ENCODE assay signal across 20 cellular contexts in genomic region chr18:60075477-60075876, GRCh38.
"Had no signal": no experiment of that assay in that cellular context is flagged by ENCODE, and none has a peak within 500 bp of the region (broad histone marks: within the 10 kb centered on the region; RNA-seq: fewer than 3 reads in every experiment).

No MANE protein-coding gene starts in this region.

- H3K4me3 Mint-ChIP-seq: activated CD4-positive, alpha-beta T cell treated with anti-CD3 and anti-CD28 coated beads, Interleukin-2, amount 10 ng/mL, durations not matched to agents 24 days and 14 days; activated CD8-positive, alpha-beta T cell treated with anti-CD3 and anti-CD28 coated beads, Interleukin-2, amount 10 ng/mL, durations not matched to agents 7 days and 5 days; activated naive CD4-positive, alpha-beta T cell treated with anti-CD3 and anti-CD28 coated beads, Interleukin-2, amount 10 ng/mL, durations not matched to agents 7 days and 5 days; activated naive CD8-positive, alpha-beta T cell treated with anti-CD3 and anti-CD28 coated beads, Interleukin-2, amount 50 U/mL, for 24 hours; brain; stimulated activated naive CD8-positive, alpha-beta T cell treated with anti-CD3 and anti-CD28 coated beads, Interleukin-15, Interleukin-2, amounts not matched to agents 100 ng/mL and 50 ng/mL, for 24 hours had no signal

- H3K27ac Mint-ChIP-seq: activated CD4-positive, alpha-beta T cell treated with anti-CD3 and anti-CD28 coated beads, Interleukin-2, amount 10 ng/mL, durations not matched to agents 24 days and 14 days; activated CD8-positive, alpha-beta T cell treated with anti-CD3 and anti-CD28 coated beads, Interleukin-2, amount 10 ng/mL, durations not matched to agents 7 days and 5 days; activated naive CD4-positive, alpha-beta T cell treated with anti-CD3 and anti-CD28 coated beads, Interleukin-2, amount 10 ng/mL, durations not matched to agents 7 days and 5 days; activated naive CD8-positive, alpha-beta T cell treated with anti-CD3 and anti-CD28 coated beads, Interleukin-2, amount 50 U/mL, for 24 hours; brain; stimulated activated naive CD8-positive, alpha-beta T cell treated with anti-CD3 and anti-CD28 coated beads, Interleukin-15, Interleukin-2, amounts not matched to agents 100 ng/mL and 50 ng/mL, for 24 hours had no signal

- DNase-seq: activated CD4-positive, alpha-beta T cell treated with anti-CD3 and anti-CD28 coated beads, Interleukin-2, amount 10 ng/mL, durations not matched to agents 24 days and 14 days; activated CD8-positive, alpha-beta T cell treated with anti-CD3 and anti-CD28 coated beads, Interleukin-2, amount 10 ng/mL, durations not matched to agents 7 days and 5 days; activated effector memory CD4-positive, alpha-beta T cell treated with Interleukin-2 at 50 U/mL for 16 hours; activated naive CD4-positive, alpha-beta T cell treated with anti-CD3 and anti-CD28 coated beads, Interleukin-2, amount 10 ng/mL, durations not matched to agents 7 days and 5 days; activated naive CD8-positive, alpha-beta T cell treated with anti-CD3 and anti-CD28 coated beads, Interleukin-2, amount 50 U/mL, for 24 hours; activated T-cell treated with anti-CD3 and anti-CD28 coated beads, Interleukin-2, amount 50 U/mL, for 48 hours; anterior cingulate cortex; central memory CD4-positive, alpha-beta T cell; colonic mucosa; gastrocnemius medialis; heart left ventricle; kidney glomerular epithelial cell; left ventricle myocardium inferior; stimulated activated CD4-positive, alpha-beta T cell treated with anti-CD3 and anti-CD28 coated beads, Interleukin-2, amount 100 ng/mL, for 48 hours; T-helper 9 cell; trophoblast cell had no signal

- H3K9me3 Mint-ChIP-seq: activated naive CD4-positive, alpha-beta T cell treated with anti-CD3 and anti-CD28 coated beads, Interleukin-2, amount 10 ng/mL, durations not matched to agents 7 days and 5 days had no signal

- H3K36me3 ChIP-seq: colonic mucosa, gastrocnemius medialis, heart left ventricle, left ventricle myocardium inferior, prostate gland had no signal

- H3K9me3 ChIP-seq: colonic mucosa, gastrocnemius medialis, prostate gland had no signal

- H3K4me3 ChIP-seq: colonic mucosa, gastrocnemius medialis, heart left ventricle, left ventricle myocardium inferior, prostate gland, skin epidermis had no signal

- ATAC-seq: activated CD8-positive, alpha-beta T cell treated with anti-CD3 and anti-CD28 coated beads, Interleukin-2, amount 10 ng/mL, durations not matched to agents 7 days and 5 days; activated naive CD8-positive, alpha-beta T cell treated with anti-CD3 and anti-CD28 coated beads, Interleukin-2, amount 50 U/mL, for 24 hours; gastrocnemius medialis had no signal

- H3K27ac ChIP-seq: colonic mucosa, gastrocnemius medialis, heart left ventricle, left ventricle myocardium inferior, prostate gland, skin epidermis had no signal

- H3K4me1 Mint-ChIP-seq: activated CD4-positive, alpha-beta T cell treated with anti-CD3 and anti-CD28 coated beads, Interleukin-2, amount 10 ng/mL, durations not matched to agents 24 days and 14 days; activated naive CD4-positive, alpha-beta T cell treated with anti-CD3 and anti-CD28 coated beads, Interleukin-2, amount 10 ng/mL, durations not matched to agents 7 days and 5 days; activated naive CD8-positive, alpha-beta T cell treated with anti-CD3 and anti-CD28 coated beads, Interleukin-2, amount 50 U/mL, for 24 hours; brain had no signal

- H3K4me1 ChIP-seq: colonic mucosa, gastrocnemius medialis, heart left ventricle, left ventricle myocardium inferior, prostate gland had no signal

- H3K36me3 Mint-ChIP-seq: activated naive CD4-positive, alpha-beta T cell treated with anti-CD3 and anti-CD28 coated beads, Interleukin-2, amount 10 ng/mL, durations not matched to agents 7 days and 5 days; brain had no signal

- H3K27me3 Mint-ChIP-seq: activated CD4-positive, alpha-beta T cell treated with anti-CD3 and anti-CD28 coated beads, Interleukin-2, amount 10 ng/mL, durations not matched to agents 24 days and 14 days; activated naive CD4-positive, alpha-beta T cell treated with anti-CD3 and anti-CD28 coated beads, Interleukin-2, amount 10 ng/mL, durations not matched to agents 7 days and 5 days; activated naive CD8-positive, alpha-beta T cell treated with anti-CD3 and anti-CD28 coated beads, Interleukin-2, amount 50 U/mL, for 24 hours; stimulated activated naive CD8-positive, alpha-beta T cell treated with anti-CD3 and anti-CD28 coated beads, Interleukin-15, Interleukin-2, amounts not matched to agents 100 ng/mL and 50 ng/mL, for 24 hours had no signal

- H3K27me3 ChIP-seq: colonic mucosa, gastrocnemius medialis, heart left ventricle had no signal
